Comparison of ENCODE assay signal across 12 cellular contexts in the genomic region with DNA sequence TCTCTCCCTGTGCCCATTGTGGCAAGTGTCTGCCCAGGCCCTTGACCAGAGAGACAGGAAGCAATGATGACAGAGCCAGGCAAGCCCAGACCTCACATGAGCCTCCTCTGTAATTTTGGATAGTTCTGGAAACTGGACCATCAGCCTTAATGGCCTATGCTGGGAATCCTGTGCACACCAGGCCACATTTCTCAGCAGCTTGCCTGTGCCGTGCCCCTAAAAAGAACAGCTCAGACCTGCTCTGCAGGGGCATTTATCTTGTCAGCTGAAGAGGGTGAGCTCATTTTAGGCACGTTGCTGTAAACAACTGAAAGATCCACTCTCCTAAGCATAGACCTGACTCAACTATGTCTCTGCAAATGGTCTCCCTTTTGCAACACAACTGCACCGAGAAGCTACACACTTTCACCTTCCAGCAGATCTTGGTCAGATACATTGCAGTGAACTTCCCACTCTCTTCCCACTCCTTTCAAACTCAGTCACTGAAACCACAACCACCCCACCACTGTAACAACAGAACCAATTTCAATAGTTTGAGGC. TPM values are rescaled to one million over a fixed set of nuclear protein-coding genes. Genes with fewer than 3 reads are reported as not detected.
DNase-seq lines count a peak whose midpoint lies in the region; ATAC-seq, FAIRE-seq and TF ChIP-seq lines count a peak whose summit lies in the region.
"Had no signal": no experiment of that assay in that cellular context is flagged by ENCODE, and none has a peak within 500 bp of the region (broad histone marks: within the 10 kb centered on the region; RNA-seq: fewer than 3 reads in every experiment).

No MANE protein-coding gene starts in this region.

- peaks cover 2% of the 10 kb centered on the region for H3K9me3 ChIP-seq in keratinocyte (ENCODE audit: control insufficient read depth, low read depth, low read length)
- H3K9me3 ChIP-seq: suprapubic skin had no signal

- no peak overlapping the region for H3K27ac ChIP-seq in keratinocyte (ENCODE audit: control insufficient read depth, insufficient read depth, low read length)
- H3K27ac ChIP-seq: suprapubic skin had no signal

- no peak overlapping the region for H3K9ac ChIP-seq in keratinocyte (ENCODE audit: control insufficient read depth, extremely low read depth, insufficient read depth, low read length)

- dilution Hi-C loops in keratinocyte (cut with MboI; ENCODE audit: extremely low pct_ligation_motif_present, low sequenced_read_pairs), result no loop called here

- H3K4me1 ChIP-seq in keratinocyte (ENCODE audit: control insufficient read depth, extremely low read depth, insufficient read depth, low read length), result peaks cover 7% of the 10 kb centered on the region
- H3K4me1 ChIP-seq: suprapubic skin had no signal

- H3K9me1 ChIP-seq in keratinocyte (ENCODE audit: control insufficient read depth, extremely low read depth, insufficient read depth, low read length), result no peaks in the 10 kb centered on the region

- no peak overlapping the region for H3K4me2 ChIP-seq in keratinocyte (ENCODE audit: control insufficient read depth, extremely low read depth, insufficient read depth, low read depth, low read length)

- no peak for TF ChIP-seq CTCF in keratinocyte (optimal IDR thresholded peaks at IDR 0.05 in 1 of 3, IDR thresholded peaks at IDR 0.05 in 1 of 3, conservative IDR thresholded peaks at IDR 0.05 in 1 of 3; ENCODE audit: extremely low read depth in 1 of 3, insufficient read depth in 2 of 3, low read length in 3 of 3)

- no peak for TF ChIP-seq POLR2A in H54 (IDR thresholded peaks at IDR 0.05; ENCODE audit: low read depth, low read length)

- H3K79me2 ChIP-seq in keratinocyte (ENCODE audit: control insufficient read depth, insufficient read depth, low read length), result no peaks in the 10 kb centered on the region

- peak overlapping the region; percentile 74 for H2AFZ ChIP-seq in keratinocyte (ENCODE audit: control insufficient read depth, low read length)

- H3K4me3 ChIP-seq in keratinocyte (ENCODE audit: control insufficient read depth in 2 of 3, extremely low read depth in 1 of 3, insufficient read depth in 2 of 3, low read depth in 1 of 3, low read length in 3 of 3), result no peak overlapping the region
- H3K4me3 ChIP-seq: suprapubic skin had no signal

- H3K27me3 ChIP-seq in keratinocyte (ENCODE audit: control insufficient read depth, extremely low read depth, insufficient read depth, low read length), result no peaks in the 10 kb centered on the region
- H3K27me3 ChIP-seq: suprapubic skin had no signal

- DNase-seq in keratinocyte (ENCODE audit: low read depth, low spot score) (no peak), H54 (ENCODE audit: insufficient read length, low spot score) (no peak), midbrain (lab: John Stamatoyannopoulos, UW) (no peak), middle frontal gyrus (ENCODE audit: extremely low spot score, low spot score) (no peak), HPDE6-E6E7 (ENCODE audit: extremely low spot score) (no peak)
- DNase-seq: activated B cell treated with CpG ODN at 0.5 μM for 24 hours, NCI-H1048 had no signal

- no peaks in the 10 kb centered on the region for H3K36me3 ChIP-seq in keratinocyte (ENCODE audit: control insufficient read depth in 2 of 2, extremely low read depth in 1 of 2, insufficient read depth in 2 of 2, low read length in 2 of 2)
- H3K36me3 ChIP-seq: suprapubic skin had no signal

- peak; percentile 75 for FAIRE-seq in keratinocyte (lab: Jason Lieb, UNC)
- no peak for FAIRE-seq in H54 (lab: Jason Lieb, UNC)
- FAIRE-seq: endometrium had no signal

- ATAC-seq in GM18498 (IDR thresholded peaks at IDR 0.05; ENCODE audit: unreplicated experiment) (peak; percentile 79), GM19452 (IDR thresholded peaks at IDR 0.05; ENCODE audit: unreplicated experiment) (peak; percentile 80), HG03442 (IDR thresholded peaks at IDR 0.05; ENCODE audit: unreplicated experiment) (peak; percentile 90)

- H4K20me1 ChIP-seq in keratinocyte (ENCODE audit: control insufficient read depth, extremely low read depth, insufficient read depth, low read length), result no peaks in the 10 kb centered on the region

RNA-seq across cellular contexts. Expression of gene BACH1, which starts 53.5 kb away (rescaled TPM):
- 25.2 to 33.1 TPM (median 25.8 TPM) in 3 replicates for polyA plus RNA-seq in keratinocyte
- polyA plus RNA-seq in keratinocyte (2011; ENCODE audit: low read depth), result 43.7 TPM
- 15.7 and 28.3 TPM in 2 replicates for polyA plus RNA-seq in keratinocyte (2011; cell fraction: cytosol; rRNA removed)
- polyA plus RNA-seq in keratinocyte (2011; cell fraction: nucleus; rRNA removed), result 32.1 and 36.5 TPM in 2 replicates
- polyA plus RNA-seq in keratinocyte (2012; ENCODE audit: low replicate concordance), result 19.3 and 39.7 TPM in 2 replicates
- 55.2 to 158 TPM (median 123 TPM) in 3 replicates for polyA minus RNA-seq in keratinocyte
- polyA minus RNA-seq in keratinocyte (2011; cell fraction: cytosol; rRNA and poly(A)+ RNA removed), result 61.0 TPM
- 55.2 and 102 TPM in 2 replicates for polyA minus RNA-seq in keratinocyte (2011; cell fraction: nucleus; rRNA and poly(A)+ RNA removed)
